In the genomic region with DNA sequence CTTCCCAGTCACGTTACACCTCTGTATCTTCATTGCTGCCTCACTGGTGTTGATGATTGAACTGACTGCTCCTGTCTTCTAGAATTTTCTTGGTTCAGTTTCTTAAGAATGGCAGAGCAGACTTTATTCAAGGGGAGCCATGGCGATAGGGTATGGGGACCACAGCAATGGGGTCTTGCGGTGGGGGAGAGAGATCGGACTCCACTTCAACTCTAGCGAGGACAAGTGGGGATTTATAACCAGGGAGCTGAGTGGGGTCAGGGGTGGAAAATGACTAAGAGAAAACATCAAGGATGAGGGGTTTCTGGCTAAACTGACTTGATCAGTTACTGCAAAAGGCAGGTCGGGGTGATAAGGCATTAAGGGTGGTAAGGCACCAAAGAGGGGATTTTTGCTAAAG, we compare ENCODE assay signal across 23 cellular contexts.
DNase-seq lines count a peak whose midpoint lies in the region; ATAC-seq and TF ChIP-seq lines count a peak whose summit lies in the region.
"Had no signal": no experiment of that assay in that cellular context is flagged by ENCODE, and none has a peak within 500 bp of the region (broad histone marks: within the 10 kb centered on the region; RNA-seq: fewer than 3 reads in every experiment).

No MANE protein-coding gene starts in this region.

- no peak overlapping the region for H2BK15ac ChIP-seq in H9 (ENCODE audit: low read depth, low read length)

- peak overlapping the region; percentile 16 for H3K27ac Mint-ChIP-seq in T-helper 2 cell treated with Interferon-gamma antibody and Interleukin-4, amounts not matched to agents 5 μg/mL and 100 μg/mL, for 36 hours
- no peak overlapping the region; a peak in 1 of 7 replicates for H3K27ac Mint-ChIP-seq in H9
- H3K27ac Mint-ChIP-seq in progenitor cell of endocrine pancreas = peak overlapping the region; percentile 11
- H3K27ac Mint-ChIP-seq: activated CD4-positive, alpha-beta memory T cell treated with anti-CD3 and anti-CD28 coated beads for 36 hours; CD8-positive, alpha-beta T cell; stimulated activated naive CD8-positive, alpha-beta T cell treated with anti-CD3 and anti-CD28 coated beads, Interleukin-15, Interleukin-2, amounts not matched to agents 100 ng/mL and 50 ng/mL, for 24 hours had no signal

- H3K4me1 Mint-ChIP-seq in T-helper 2 cell treated with Interferon-gamma antibody and Interleukin-4, amounts not matched to agents 5 μg/mL and 100 μg/mL, for 36 hours (ENCODE audit: low read depth) = peaks cover 67% of the 10 kb centered on the region
- H3K4me1 Mint-ChIP-seq in H9 = peaks cover 27 to 58% of the 10 kb centered on the region in 2 experiments
- no peaks in the 10 kb centered on the region for H3K4me1 Mint-ChIP-seq in progenitor cell of endocrine pancreas (ENCODE audit: low read depth)

- H3K4me1 ChIP-seq in H9 (ENCODE audit: insufficient read depth, low read length) = peaks cover 8% of the 10 kb centered on the region; the same call in 1 of the 2 replicates
- H3K4me1 ChIP-seq: SJSA1 had no signal

- H3K14ac ChIP-seq in H9 (ENCODE audit: insufficient read depth, low read length) = no peak overlapping the region

- H2BK12ac ChIP-seq in H9 (ENCODE audit: insufficient read length, low read depth, low read length) = no peak overlapping the region

- no peak overlapping the region for H2AK5ac ChIP-seq in H9 (ENCODE audit: insufficient read length, low read length)

- no peaks in the 10 kb centered on the region for H3K27me3 Mint-ChIP-seq in T-helper 2 cell treated with Interferon-gamma antibody and Interleukin-4, amounts not matched to agents 5 μg/mL and 100 μg/mL, for 36 hours (ENCODE audit: low read depth)
- H3K27me3 Mint-ChIP-seq in H9 (ENCODE audit: low read depth) (peaks cover 70% of the 10 kb centered on the region), progenitor cell of endocrine pancreas (peaks cover 27% of the 10 kb centered on the region)
- H3K27me3 Mint-ChIP-seq: activated CD4-positive, alpha-beta memory T cell treated with anti-CD3 and anti-CD28 coated beads for 36 hours; activated naive CD4-positive, alpha-beta T cell treated with anti-CD3 and anti-CD28 coated beads, Interleukin-2, amount 50 U/mL, for 24 hours; stimulated activated naive CD8-positive, alpha-beta T cell treated with anti-CD3 and anti-CD28 coated beads, Interleukin-15, Interleukin-2, amounts not matched to agents 100 ng/mL and 50 ng/mL, for 24 hours had no signal

- H3K18ac ChIP-seq in H9 (ENCODE audit: insufficient read length, low read depth, low read length) = peak overlapping the region; percentile 11

- no peak overlapping the region for H2AFZ ChIP-seq in H9 (ENCODE audit: low read length)
- H2AFZ ChIP-seq: GM23248 had no signal

- H3K23ac ChIP-seq in H9 (ENCODE audit: insufficient read length, low read depth, low read length) = no peak overlapping the region

- no peak overlapping the region for H3T11ph ChIP-seq in H9 (ENCODE audit: low read length)

- no peaks in the 10 kb centered on the region for H3K23me2 ChIP-seq in H9 (ENCODE audit: insufficient read length, low read depth, low read length, poor library complexity, severe bottlenecking)

- no peak overlapping the region for H2BK120ac ChIP-seq in H9 (ENCODE audit: low read depth, low read length, poor library complexity, severe bottlenecking)

- H3K36me3 Mint-ChIP-seq in T-helper 2 cell treated with Interferon-gamma antibody and Interleukin-4, amounts not matched to agents 5 μg/mL and 100 μg/mL, for 36 hours (ENCODE audit: low read depth) = peaks cover 12% of the 10 kb centered on the region
- peaks cover 6 to 10% (median 8%) of the 10 kb centered on the region in 3 experiments for H3K36me3 Mint-ChIP-seq in H9 (ENCODE audit: insufficient read depth in 1 of 3, low read depth in 3 of 3)
- H3K36me3 Mint-ChIP-seq in progenitor cell of endocrine pancreas (ENCODE audit: insufficient read depth) = no peaks in the 10 kb centered on the region
- H3K36me3 Mint-ChIP-seq: activated CD4-positive, alpha-beta memory T cell treated with anti-CD3 and anti-CD28 coated beads for 36 hours; activated naive CD4-positive, alpha-beta T cell treated with anti-CD3 and anti-CD28 coated beads, Interleukin-2, amount 50 U/mL, for 24 hours; CD8-positive, alpha-beta T cell had no signal

- no peak overlapping the region for H3K56ac ChIP-seq in H9 (ENCODE audit: insufficient read length, low read depth, low read length)

- TF ChIP-seq CTCF in H9 (conservative IDR thresholded peaks at IDR 0.05) (no peak), progenitor cell of endocrine pancreas (IDR thresholded peaks at IDR 0.05; ENCODE audit: unreplicated experiment) (no peak)

- H3K9me3 ChIP-seq in H9 (ENCODE audit: control insufficient read depth, low read depth, low read length) = no peaks in the 10 kb centered on the region
- H3K9me3 ChIP-seq: SJSA1, thoracic aorta had no signal

- WGBS in H9 (ENCODE audit: extremely low coverage, insufficient read length, low lambda C conversion rate) = no CpG with 5 or more reads among the region's 6 CpGs

- H3K4me3 Mint-ChIP-seq in T-helper 2 cell treated with Interferon-gamma antibody and Interleukin-4, amounts not matched to agents 5 μg/mL and 100 μg/mL, for 36 hours = no peak overlapping the region
- H3K4me3 Mint-ChIP-seq in H9 = no peak overlapping the region
- H3K4me3 Mint-ChIP-seq in progenitor cell of endocrine pancreas (ENCODE audit: low read depth) = no peak overlapping the region
- H3K4me3 Mint-ChIP-seq: activated CD4-positive, alpha-beta memory T cell treated with anti-CD3 and anti-CD28 coated beads for 36 hours; CD8-positive, alpha-beta T cell; stimulated activated naive CD8-positive, alpha-beta T cell treated with anti-CD3 and anti-CD28 coated beads, Interleukin-15, Interleukin-2, amounts not matched to agents 100 ng/mL and 50 ng/mL, for 24 hours had no signal

- ATAC-seq in GM18511 (IDR thresholded peaks at IDR 0.05; ENCODE audit: unreplicated experiment) = no peak
- no peak for ATAC-seq in HG03139 (IDR thresholded peaks at IDR 0.05; ENCODE audit: unreplicated experiment)
- ATAC-seq: CD8-positive, alpha-beta T cell; left ventricle myocardium superior had no signal

- no peak overlapping the region for H3K9ac ChIP-seq in H9 (ENCODE audit: extremely low read depth, insufficient read length, low read length)
- H3K9ac ChIP-seq: GM23248 had no signal

- no peaks in the 10 kb centered on the region for H3K79me1 ChIP-seq in H9 (ENCODE audit: insufficient read depth, low read depth, low read length, poor library complexity, severe bottlenecking)

- no peak overlapping the region for H3K4me2 ChIP-seq in H9 (ENCODE audit: insufficient read depth, insufficient read length, low read length)

- peaks cover 11% of the 10 kb centered on the region for H3K9me3 Mint-ChIP-seq in T-helper 2 cell treated with Interferon-gamma antibody and Interleukin-4, amounts not matched to agents 5 μg/mL and 100 μg/mL, for 36 hours
- peaks cover 7 to 14% of the 10 kb centered on the region in 2 experiments for H3K9me3 Mint-ChIP-seq in H9
- peaks cover 3% of the 10 kb centered on the region for H3K9me3 Mint-ChIP-seq in progenitor cell of endocrine pancreas (ENCODE audit: low read depth)
- H3K9me3 Mint-ChIP-seq: activated naive CD4-positive, alpha-beta T cell treated with anti-CD3 and anti-CD28 coated beads, Interleukin-2, amount 50 U/mL, for 24 hours; CD8-positive, alpha-beta T cell; stimulated activated naive CD8-positive, alpha-beta T cell treated with anti-CD3 and anti-CD28 coated beads, Interleukin-15, Interleukin-2, amounts not matched to agents 100 ng/mL and 50 ng/mL, for 24 hours had no signal

- H4K20me1 ChIP-seq in H9 (ENCODE audit: control insufficient read depth, insufficient read depth, insufficient read length) = no peaks in the 10 kb centered on the region

- no peaks in the 10 kb centered on the region; the same call in 1 of the 2 replicates for H3K27me3 ChIP-seq in H9 (ENCODE audit: insufficient read depth, low read length)
- H3K27me3 ChIP-seq: SJSA1 had no signal

- no peak overlapping the region for H3K4ac ChIP-seq in H9 (ENCODE audit: low read depth, low read length)

- H2BK20ac ChIP-seq in H9 (ENCODE audit: low read depth, low read length, poor library complexity, severe bottlenecking) = no peak overlapping the region

- H2BK5ac ChIP-seq in H9 (ENCODE audit: insufficient read length, low read length) = no peak overlapping the region

- no peaks in the 10 kb centered on the region for H3K79me2 ChIP-seq in H9 (ENCODE audit: insufficient read depth, low read length)

- no peak overlapping the region for H4K5ac ChIP-seq in H9 (ENCODE audit: insufficient read length, low read depth, low read length)

- no peak for DNase-seq in T-helper 2 cell treated with Interferon-gamma antibody and Interleukin-4, amounts not matched to agents 5 μg/mL and 100 μg/mL, for 36 hours (ENCODE audit: low spot score)
- DNase-seq in T-helper 2 cell (no peak), H9 (peak; percentile 8), epithelial cell of prostate (ENCODE audit: low read depth, low spot score) (no peak), progenitor cell of endocrine pancreas (ENCODE audit: low spot score, unreplicated experiment) (no peak)
- no peak for DNase-seq in activated naive CD4-positive, alpha-beta T cell (lab: John Stamatoyannopoulos, UW)
- DNase-seq: 8988T; activated CD4-positive, alpha-beta memory T cell treated with anti-CD3 and anti-CD28 coated beads for 36 hours; activated CD4-positive, CD25-positive, alpha-beta regulatory T cell; CD8-positive, alpha-beta T cell; effector CD8-positive, alpha-beta T cell; erythroblast; GM23248; islet precursor cell; left ventricle myocardium superior; NCI-H1048; NCI-H774 had no signal

- no peak overlapping the region for H3K27ac ChIP-seq in H9 (ENCODE audit: insufficient read length, low read depth, low read length)
- peak overlapping the region; percentile 99 for H3K27ac ChIP-seq in epithelial cell of prostate
- H3K27ac ChIP-seq: GM23248, SJSA1, thoracic aorta had no signal

- H4K91ac ChIP-seq in H9 (ENCODE audit: insufficient read length, low read depth, low read length) = no peak overlapping the region

- H4K8ac ChIP-seq in H9 (replicated peaks; ENCODE audit: insufficient read length, low read depth, low read length) = no peak overlapping the region

Comparison
In these comparisons a context has a peak if more than half of its experiments do, and no peak if none do; other contexts are left out.
1. H3K27ac Mint-ChIP-seq: peak in T-helper 2 cell treated with Interferon-gamma antibody and Interleukin-4, amounts not matched to agents 5 μg/mL and 100 μg/mL, for 36 hours (single experiment) and progenitor cell of endocrine pancreas (single experiment); none in H9 (0 of 3).